5 cellular contexts compared by ENCODE assay signal in the genomic region with DNA sequence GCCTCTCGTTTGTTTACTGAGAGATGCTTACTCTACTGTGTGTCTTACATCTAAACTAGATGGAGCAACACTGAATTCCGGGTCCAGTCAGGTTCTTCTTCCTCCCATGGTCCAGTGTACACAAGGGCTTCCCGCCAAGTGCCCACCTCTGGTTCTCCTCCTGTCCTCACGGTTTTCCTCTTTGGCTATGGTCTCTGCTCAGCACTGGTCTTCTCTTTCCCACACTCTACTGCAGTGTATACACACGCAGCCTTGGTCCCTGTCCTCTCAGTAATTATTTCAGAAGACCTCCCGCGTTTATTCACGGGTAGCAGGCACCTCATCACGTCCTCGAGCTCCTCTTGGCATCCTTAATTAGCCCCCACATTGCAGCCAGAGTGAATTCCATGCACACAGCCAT.
DNase-seq lines count a peak whose midpoint lies in the region; ATAC-seq, FAIRE-seq and TF ChIP-seq lines count a peak whose summit lies in the region.
"Not testable (repeated sequence)": the region's sequence is repeated elsewhere in the genome, so short reads cannot be mapped to it uniquely, and the experiment has no call there.

No MANE protein-coding gene starts in this region.

- H3K4me2 ChIP-seq in GM23338; H1 (ENCODE audit: insufficient read depth in 1 of 2, low read depth in 2 of 2, low read length in 2 of 2): not testable (repeated sequence)

- FAIRE-seq in GM12892 (lab: Jason Lieb, UNC) (peak; percentile 62), H1 (lab: Jason Lieb, UNC) (peak; percentile 50)

- H3K27ac Mint-ChIP-seq in GM23338, result not testable (repeated sequence)

- not testable (repeated sequence) for H3K4me1 ChIP-seq in GM23338 (ENCODE audit: insufficient read depth); H1 (replicated peaks in 1 of 4; ENCODE audit: control insufficient read depth in 3 of 4, insufficient read depth in 4 of 4, low read length in 3 of 4); aorta (ENCODE audit: control insufficient read depth in 1 of 2, insufficient read depth in 2 of 2, low read length in 2 of 2)

- not testable (repeated sequence) for H3K9me3 ChIP-seq in H1 (ENCODE audit: insufficient read depth in 2 of 2, low read depth in 1 of 2, low read length in 1 of 2); aorta (ENCODE audit: control insufficient read depth, low read length)

- not testable (repeated sequence) for H3K27me3 Mint-ChIP-seq in GM23338 (ENCODE audit: insufficient read depth, low read depth, poor library complexity)

- H3K36me3 Mint-ChIP-seq in GM23338 (ENCODE audit: low read depth), result not testable (repeated sequence)

- H3K9me3 Mint-ChIP-seq in GM23338, result not testable (repeated sequence)

- TF ChIP-seq POLR2A in GM12892 (IDR thresholded peaks at IDR 0.05; ENCODE audit: low read depth, low read length); H1 (IDR thresholded peaks at IDR 0.05; ENCODE audit: control extremely low read depth in 1 of 2, low read depth in 2 of 2, low read length in 2 of 2): not testable (repeated sequence)

- intact Hi-C loops in sciatic nerve (cut with DNase I), result not testable (repeated sequence)
- intact Hi-C loops in aorta (cut with DNase I), result loop anchor here in 1 of 2 donors (5.0 to 10.0 kb wide), 2 partner anchors 33 to 110 kb away; no protein-coding TSS in a partner anchor

- H3K9ac ChIP-seq in H1 (replicated peaks in 1 of 4; ENCODE audit: extremely low read depth in 1 of 4, low read depth in 3 of 4, low read length in 3 of 4), result not testable (repeated sequence)

- H3K36me3 ChIP-seq in GM23338 (ENCODE audit: insufficient read depth); H1 (ENCODE audit: control insufficient read depth in 2 of 4, insufficient read depth in 4 of 4, low read length in 3 of 4); aorta (ENCODE audit: control insufficient read depth in 1 of 2, insufficient read depth in 2 of 2, low read length in 1 of 2): not testable (repeated sequence)

- H2BK12ac ChIP-seq in H1 (ENCODE audit: low read depth, low read length), result not testable (repeated sequence)

- not testable (repeated sequence) for H3K18ac ChIP-seq in H1 (ENCODE audit: extremely low read depth, low read length)

- not testable (repeated sequence) for H3K27ac ChIP-seq in GM23338 (ENCODE audit: low read depth); H1 (ENCODE audit: low read depth, low read length); aorta (ENCODE audit: low read depth in 1 of 2, low read length in 2 of 2)

- H3K79me1 ChIP-seq in H1 (ENCODE audit: low read depth, low read length), result not testable (repeated sequence)

- H3K4me1 Mint-ChIP-seq in GM23338, result not testable (repeated sequence)

- H2BK120ac ChIP-seq in H1 (replicated peaks; ENCODE audit: low read depth, low read length), result not testable (repeated sequence)

- WGBS in H1 (ENCODE audit: extremely low coverage in 1 of 2, insufficient coverage in 1 of 2, insufficient read length in 1 of 2, insufficient replicate concordance in 2 of 2, low coverage in 1 of 2, low lambda C conversion rate in 2 of 2, missing lambda C conversion rate in 1 of 2), 2 experiments, result 88% methylated on average over 4 of the region's 10 CpGs; no CpG with 5 or more reads in 1 of the 2 experiments
- WGBS in aorta, 2 donors, result 82 to 85% methylated on average over 3 to 4 of the region's 10 CpGs

- H4K91ac ChIP-seq in H1 (replicated peaks; ENCODE audit: insufficient read length, low read length), result not testable (repeated sequence)

- H3K79me2 ChIP-seq in GM23338 (replicated peaks; ENCODE audit: insufficient read depth); H1 (ENCODE audit: control insufficient read depth in 1 of 2, insufficient read depth in 2 of 2, low read length in 2 of 2): not testable (repeated sequence)

- H4K8ac ChIP-seq in H1 (ENCODE audit: extremely low read depth, insufficient read depth, low read length), result not testable (repeated sequence)

- H3K27me3 ChIP-seq in GM23338 (ENCODE audit: insufficient read depth); H1 (replicated peaks in 1 of 4; ENCODE audit: control insufficient read depth in 3 of 4, extremely low read depth in 1 of 4, insufficient read depth in 3 of 4, low read length in 3 of 4); aorta (ENCODE audit: control insufficient read depth in 1 of 2, insufficient read depth in 2 of 2, low read length in 1 of 2): not testable (repeated sequence)

- TF ChIP-seq CTCF in GM23338 (conservative IDR thresholded peaks at IDR 0.05; ENCODE audit: low read depth in 2 of 2); H1 (IDR thresholded peaks at IDR 0.05; ENCODE audit: control extremely low read depth in 1 of 3, insufficient read depth in 1 of 3, low read depth in 1 of 3, low read length in 3 of 3): not testable (repeated sequence)

- H2BK15ac ChIP-seq in H1 (ENCODE audit: low read length), result not testable (repeated sequence)

- not testable (repeated sequence) for TF ChIP-seq RAD21 in H1 (IDR thresholded peaks at IDR 0.05 in 1 of 2, conservative IDR thresholded peaks at IDR 0.05 in 1 of 2; ENCODE audit: low read depth in 2 of 2, low read length in 2 of 2)

- not testable (repeated sequence) for H3K9me2 ChIP-seq in GM23338 (ENCODE audit: insufficient read depth)

- POLR2A ChIA-PET in H1 (lab: Charles Lee; ENCODE audit: partially characterized antibody), result not testable (repeated sequence)

- not testable (repeated sequence) for H3K23ac ChIP-seq in H1 (ENCODE audit: insufficient read length)

- H3K4me3 Mint-ChIP-seq in GM23338, result not testable (repeated sequence)

- H3K4ac ChIP-seq in H1 (replicated peaks; ENCODE audit: insufficient read length, low read depth, low read length), result not testable (repeated sequence)

- H2BK5ac ChIP-seq in H1 (ENCODE audit: low read depth, low read length), result not testable (repeated sequence)

- not testable (repeated sequence) for H4K20me1 ChIP-seq in GM23338 (replicated peaks; ENCODE audit: insufficient read depth); H1 (replicated peaks in 1 of 2; ENCODE audit: control insufficient read depth in 1 of 2, insufficient read depth in 2 of 2, low read length in 2 of 2)

- H3K56ac ChIP-seq in H1 (replicated peaks; ENCODE audit: insufficient read length, low read depth, low read length), result not testable (repeated sequence)

- peak; percentile 19; the same call in 2 of the 3 replicates for ATAC-seq in GM23338
- peak; percentile 30 for ATAC-seq in sciatic nerve
- ATAC-seq in aorta (ENCODE audit: low FRiP score), result peak; percentile 50

- H4K5ac ChIP-seq in H1 (ENCODE audit: insufficient read length, low read depth, low read length), result not testable (repeated sequence)

- not testable (repeated sequence) for H2AFZ ChIP-seq in GM23338; H1 (ENCODE audit: low read length)

- not testable (repeated sequence) for H3K23me2 ChIP-seq in H1 (ENCODE audit: low read depth, low read length)

- not testable (repeated sequence) for H3F3A ChIP-seq in GM23338 (replicated peaks; ENCODE audit: low read depth)

- H3K14ac ChIP-seq in H1 (ENCODE audit: insufficient read length), result not testable (repeated sequence)

- H3K4me3 ChIP-seq in GM23338; H1 (ENCODE audit: extremely low read depth in 1 of 4, insufficient read depth in 2 of 4, low read depth in 3 of 4, low read length in 4 of 4); aorta (ENCODE audit: low read length in 2 of 2): not testable (repeated sequence)

- CTCF ChIA-PET in H1 (lab: Charles Lee; ENCODE audit: partially characterized antibody), result interaction anchor here (0.7 to 3.4 kb wide), 25 partner anchors 9 to 1067 kb away, joined by 3 to 29 read pairs (median 4); no protein-coding TSS in a partner anchor

- TF ChIP-seq EP300 in H1 (IDR thresholded peaks at IDR 0.05; ENCODE audit: borderline replicate concordance in 1 of 2, low read depth in 2 of 2, low read length in 2 of 2), result not testable (repeated sequence)

- not testable (repeated sequence) for H2AK5ac ChIP-seq in H1 (ENCODE audit: low read depth, low read length)

- not testable (repeated sequence) for H2BK20ac ChIP-seq in H1 (ENCODE audit: low read length)

- not testable (repeated sequence) for DNase-seq in GM12892 (ENCODE audit: insufficient read length); GM23338 (ENCODE audit: low spot score); H1 (ENCODE audit: low read depth in 1 of 2, low spot score in 2 of 2); sciatic nerve (ENCODE audit: low spot score); aorta
